In genomic region chr2:70003093-70003830, GRCh38 we compare ENCODE assay signal across 14 cellular contexts.
"Had no signal": no experiment of that assay in that cellular context is flagged by ENCODE, and none has a peak within 500 bp of the region (broad histone marks: within the 10 kb centered on the region; RNA-seq: fewer than 3 reads in every experiment).

No MANE protein-coding gene starts in this region.

- H3K4me3 ChIP-seq: body of pancreas, lung, ovary, sigmoid colon, testis, upper lobe of right lung had no signal

- H3K4me1 ChIP-seq: body of pancreas, sigmoid colon, testis had no signal

- ATAC-seq: body of pancreas, upper lobe of right lung had no signal

- H3K27me3 Mint-ChIP-seq: stimulated activated naive CD8-positive, alpha-beta T cell treated with anti-CD3 and anti-CD28 coated beads, Interleukin-15, Interleukin-2, amounts not matched to agents 100 ng/mL and 50 ng/mL, for 24 hours had no signal

- H3K9me3 Mint-ChIP-seq: nephron; stimulated activated naive CD8-positive, alpha-beta T cell treated with anti-CD3 and anti-CD28 coated beads, Interleukin-15, Interleukin-2, amounts not matched to agents 100 ng/mL and 50 ng/mL, for 24 hours had no signal

- H3K27ac Mint-ChIP-seq: nephron; stimulated activated naive CD8-positive, alpha-beta T cell treated with anti-CD3 and anti-CD28 coated beads, Interleukin-15, Interleukin-2, amounts not matched to agents 100 ng/mL and 50 ng/mL, for 24 hours had no signal

- H3K36me3 ChIP-seq: ovary, sigmoid colon, upper lobe of right lung had no signal

- DNase-seq: activated CD4-positive, alpha-beta T cell treated with anti-CD3 and anti-CD28 coated beads, Interleukin-2, amount 50 U/mL, for 1 hour; activated naive CD4-positive, alpha-beta T cell treated with anti-CD3 and anti-CD28 coated beads, Interleukin-2, amount 50 U/mL, for 16 hours; central memory CD4-positive, alpha-beta T cell; cortex of kidney; effector memory CD4-positive, alpha-beta T cell; hypothalamus; sigmoid colon; testis; upper lobe of right lung had no signal

- H3K4me1 Mint-ChIP-seq: nephron had no signal

- H3K9me3 ChIP-seq: body of pancreas, ovary, sigmoid colon, testis, upper lobe of right lung had no signal

- H3K27ac ChIP-seq: body of pancreas, ovary, sigmoid colon, testis, upper lobe of right lung had no signal

- H3K4me3 Mint-ChIP-seq: nephron; stimulated activated naive CD8-positive, alpha-beta T cell treated with anti-CD3 and anti-CD28 coated beads, Interleukin-15, Interleukin-2, amounts not matched to agents 100 ng/mL and 50 ng/mL, for 24 hours had no signal

- H3K27me3 ChIP-seq: body of pancreas, ovary, sigmoid colon, testis, upper lobe of right lung had no signal
